9 cellular contexts compared by ENCODE assay signal in genomic region chr2:27664622-27665363, GRCh38. TPM values are rescaled to one million over a fixed set of nuclear protein-coding genes. Genes with fewer than 3 reads are reported as not detected.
A peak's percentile ranks its signal among the peaks of the same experiment; 100 is the strongest.
DNase-seq lines count a peak whose midpoint lies in the region; ATAC-seq and TF ChIP-seq lines count a peak whose summit lies in the region.
"Had no signal": no experiment of that assay in that cellular context is flagged by ENCODE, and none has a peak within 500 bp of the region (broad histone marks: within the 10 kb centered on the region; RNA-seq: fewer than 3 reads in every experiment).

No MANE protein-coding gene starts in this region.

- peak overlapping the region; percentile 88 for H3K4me2 ChIP-seq in mammary epithelial cell (ENCODE audit: insufficient read depth, low read depth, low read length)

- dilution Hi-C loops in mammary epithelial cell (cut with HindIII; ENCODE audit: low sequenced_read_pairs), result loop anchor here (5.0 kb wide), 1 partner anchor 42 kb away; no protein-coding TSS in a partner anchor

- H3K27ac ChIP-seq in mammary epithelial cell (ENCODE audit: insufficient read depth, low read depth, low read length), result peak overlapping the region; percentile 87

- H4K20me1 ChIP-seq in mammary epithelial cell (ENCODE audit: insufficient read depth, low read length), result no peaks in the 10 kb centered on the region

- H3K9ac ChIP-seq in mammary epithelial cell (ENCODE audit: insufficient read depth, low read length) (peak overlapping the region; percentile 95), mucosa of stomach (ENCODE audit: low read length) (peak overlapping the region; percentile 81)

- intact Hi-C loops in mammary epithelial cell (cut with micrococcal nuclease), result no loop called here

- DNase-seq in AG04449 (ENCODE audit: low read depth, low spot score) (no peak), mammary epithelial cell (no peak), NCI-H128 (lab: John Stamatoyannopoulos, UW; ENCODE audit: unreplicated experiment) (no peak), DMS53 treated with DMSO at 0.1 percent for 48 hours (lab: John Stamatoyannopoulos, UW; ENCODE audit: unreplicated experiment) (no peak), NK-92 (lab: John Stamatoyannopoulos, UW; ENCODE audit: unreplicated experiment) (no peak)
- no peak for DNase-seq in Jurkat, Clone E6-1 (ENCODE audit: low read depth, low spot score)
- DNase-seq: NCI-H510A had no signal

- BruUV-seq in mammary epithelial cell (replicated peaks; lab: Mats Ljungman, UMichigan), result no TSS peak

- H3K27me3 ChIP-seq in mammary epithelial cell (ENCODE audit: insufficient read depth, low read length) (no peaks in the 10 kb centered on the region), mucosa of stomach (ENCODE audit: control insufficient read depth, insufficient read depth, low read length) (no peaks in the 10 kb centered on the region)

- POLR2A ChIA-PET in AG04449 (lab: Yijun Ruan, JAX), result interaction anchor here (1.2 kb wide), 1 partner anchor 235 kb away, joined by 3 read pairs; no protein-coding TSS in a partner anchor

- no peak for TF ChIP-seq CTCF in AG04449 (IDR thresholded peaks at IDR 0.05; ENCODE audit: insufficient read depth, low read length, missing control alignments)
- TF ChIP-seq CTCF in mammary epithelial cell (conservative IDR thresholded peaks at IDR 0.05 in 1 of 2, IDR thresholded peaks at IDR 0.05 in 1 of 2; ENCODE audit: extremely low read depth in 1 of 2, insufficient read depth in 1 of 2, low read depth in 1 of 2, low read length in 2 of 2), result no peak

- peak overlapping the region; percentile 97 for H3K4me3 ChIP-seq in AG04449 (ENCODE audit: low read depth, low read length)
- peak overlapping the region; percentile 95 for H3K4me3 ChIP-seq in Jurkat, Clone E6-1 (ENCODE audit: low read length)
- peak overlapping the region; percentile 70 to 82 (median 77) for H3K4me3 ChIP-seq in mammary epithelial cell (replicated peaks in 1 of 3; ENCODE audit: insufficient read depth in 1 of 3, low read depth in 2 of 3, low read length in 3 of 3)
- peak overlapping the region; percentile 81 for H3K4me3 ChIP-seq in mucosa of stomach (ENCODE audit: low read length)

- CTCF ChIA-PET in AG04449 (lab: Yijun Ruan, JAX), result interaction anchor here (1.5 to 7.1 kb wide), 2 partner anchors 19 to 39 kb away, joined by 3 to 74 read pairs; no protein-coding TSS in a partner anchor
- CTCF ChIA-PET in mammary epithelial cell (lab: Charles Lee; ENCODE audit: low non-redundant PET), result interaction anchor here (0.7 kb wide), 1 partner anchor 397 kb away, joined by 3 read pairs; no protein-coding TSS in a partner anchor

- in situ Hi-C loops in mammary epithelial cell (cut with MboI; ENCODE audit: low sequenced_read_pairs in 2 of 2), result no loop called here

- H3K36me3 ChIP-seq in mammary epithelial cell (ENCODE audit: insufficient read depth, low read length) (peaks cover 14% of the 10 kb centered on the region), mucosa of stomach (ENCODE audit: control insufficient read depth, insufficient read depth, low read length) (no peaks in the 10 kb centered on the region)

- 88% methylated on average over 16 of the region's 16 CpGs for WGBS in mammary epithelial cell (ENCODE audit: low coverage, missing lambda C conversion rate)

- peak overlapping the region; percentile 98 for H2AFZ ChIP-seq in mammary epithelial cell (ENCODE audit: low read depth, low read length)

- H3K9me3 ChIP-seq in mammary epithelial cell (replicated peaks; ENCODE audit: insufficient read depth, low read length) (no peaks in the 10 kb centered on the region), mucosa of stomach (ENCODE audit: control insufficient read depth, low read length) (no peaks in the 10 kb centered on the region)

- no peak for ATAC-seq in HG03095 (IDR thresholded peaks at IDR 0.05; ENCODE audit: unreplicated experiment)

- peaks cover 62% of the 10 kb centered on the region for H3K79me2 ChIP-seq in mammary epithelial cell (ENCODE audit: insufficient read depth, low read length)

- peaks cover 20% of the 10 kb centered on the region for H3K4me1 ChIP-seq in mammary epithelial cell (ENCODE audit: insufficient read depth, low read length)
- peaks cover 9% of the 10 kb centered on the region for H3K4me1 ChIP-seq in mucosa of stomach (ENCODE audit: control insufficient read depth, insufficient read depth, low read length)

RNA-seq across cellular contexts. Expression of gene SLC4A1AP, which starts 1.1 kb away (rescaled TPM):
- 34.8 TPM for polyA plus RNA-seq in Jurkat, Clone E6-1 (2012; ENCODE audit: insufficient read depth, insufficient read length)
- total RNA-seq in mammary epithelial cell, result 10 to 100 TPM; 23.8 to 26.1 TPM
- polyA plus RNA-seq in mammary epithelial cell, result 10.9 TPM
- 5.4 TPM for polyA minus RNA-seq in mammary epithelial cell

RNA-seq across cellular contexts. Expression of gene SUPT7L, which starts 1.4 kb away (rescaled TPM):
- 37.2 TPM for polyA plus RNA-seq in Jurkat, Clone E6-1 (2012; ENCODE audit: insufficient read depth, insufficient read length)
- 10 to 100 TPM; 31.2 to 46.2 TPM for total RNA-seq in mammary epithelial cell
- polyA plus RNA-seq in mammary epithelial cell, result 28.8 TPM
- 13.9 TPM for polyA minus RNA-seq in mammary epithelial cell

RNA-seq across cellular contexts. Expression of gene GPN1, which starts 35.9 kb away (rescaled TPM):
- 57.9 TPM for polyA plus RNA-seq in Jurkat, Clone E6-1 (2012; ENCODE audit: insufficient read depth, insufficient read length)
- total RNA-seq in mammary epithelial cell, result 10 to 100 TPM; 42.9 to 46.8 TPM
- 64.0 TPM for polyA plus RNA-seq in mammary epithelial cell
- polyA minus RNA-seq in mammary epithelial cell, result 75.2 TPM

RNA-seq across cellular contexts. Expression of gene CCDC121, which starts 36.0 kb away (rescaled TPM):
- 0.98 TPM for polyA plus RNA-seq in Jurkat, Clone E6-1 (2012; ENCODE audit: insufficient read depth, insufficient read length)
- 1 to 10 TPM; 1.2 to 1.9 TPM for total RNA-seq in mammary epithelial cell
- polyA plus RNA-seq in mammary epithelial cell, result 1.0 TPM
- not detected for polyA minus RNA-seq in mammary epithelial cell
